In the genomic region with DNA sequence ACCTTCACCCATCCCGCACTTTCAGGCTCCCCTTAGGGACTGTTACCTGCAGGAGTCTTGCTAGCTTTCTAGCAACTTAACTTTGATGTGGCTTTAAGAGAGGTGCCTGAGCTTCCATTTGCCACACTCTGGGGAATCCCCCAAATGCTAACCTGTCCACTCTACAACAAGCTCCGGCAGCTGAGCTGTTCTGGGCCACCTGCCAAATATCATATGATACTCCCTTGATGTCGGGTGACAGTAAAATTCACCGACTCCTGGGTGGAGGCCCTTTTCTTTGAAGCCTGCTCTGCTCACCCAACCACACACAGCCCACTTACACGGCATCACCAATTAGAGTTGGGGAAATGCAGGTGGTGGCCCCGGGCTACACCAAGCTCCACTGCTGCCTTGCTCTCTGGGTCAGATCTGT, we compare ENCODE assay signal across 8 cellular contexts. TPM values are rescaled to one million over a fixed set of nuclear protein-coding genes. Genes with fewer than 3 reads are reported as not detected.
DNase-seq lines count a peak whose midpoint lies in the region; ATAC-seq and TF ChIP-seq lines count a peak whose summit lies in the region.

No MANE protein-coding gene starts in this region.

- POLR2A ChIA-PET in HEK293T (lab: Yijun Ruan, JAX): no interaction called here

- ATAC-seq in GM18868 (IDR thresholded peaks at IDR 0.05; ENCODE audit: unreplicated experiment) (peak; percentile 89), left colon (peak; percentile 88), HG03571 (IDR thresholded peaks at IDR 0.05; ENCODE audit: unreplicated experiment) (no peak)
- peak; percentile 95 for ATAC-seq in stimulated activated naive CD8-positive, alpha-beta T cell treated with anti-CD3 and anti-CD28 coated beads, Interleukin-15, Interleukin-2, amounts not matched to agents 100 U/mL and 50 U/mL, for 24 hours

- CTCF ChIA-PET in HEK293T (lab: Yijun Ruan, JAX): interaction anchor here (0.6 to 1.3 kb wide), 2 partner anchors 14 to 563 kb away, joined by 3 to 4 read pairs; no protein-coding TSS in a partner anchor

- intact Hi-C loops in left colon (cut with DNase I, micrococcal nuclease): no loop called here

- DNase-seq in NCI-H2171 treated with DMSO at 0.1 percent for 48 hours (lab: John Stamatoyannopoulos, UW): peak; percentile 88
- peak; percentile 75 for DNase-seq in activated CD8-positive, alpha-beta memory T cell treated with anti-CD3 and anti-CD28 coated beads, Interleukin-2, amount 50 U/mL, for 4 hours
- DNase-seq in left colon: peak; percentile 34 to 54
- DNase-seq in stimulated activated naive CD8-positive, alpha-beta T cell treated with anti-CD3 and anti-CD28 coated beads, Interleukin-15, Interleukin-2, amounts not matched to agents 100 U/mL and 50 U/mL, for 24 hours: peak; percentile 71
- no peak for DNase-seq in HEK293T (ENCODE audit: extremely low spot score)
- no peak for DNase-seq in C1 segment of cervical spinal cord (lab: John Stamatoyannopoulos, UW)

TF ChIP-seq in HEK293T, 16 proteins besides CTCF, POLR2A, EP300 and RAD21:
- TF ChIP-seq ELF4 (IDR thresholded peaks at IDR 0.05) (no peak), CTBP1 (IDR thresholded peaks at IDR 0.05; ENCODE audit: borderline replicate concordance) (no peak), L3MBTL2 (conservative IDR thresholded peaks at IDR 0.05) (no peak), ARNT (IDR thresholded peaks at IDR 0.05) (no peak), SUZ12 (IDR thresholded peaks at IDR 0.05) (no peak), SP1 (IDR thresholded peaks at IDR 0.05) (no peak), FOXM1 (IDR thresholded peaks at IDR 0.05; ENCODE audit: borderline replicate concordance) (no peak), TARDBP (IDR thresholded peaks at IDR 0.05) (no peak), FOXK2 (IDR thresholded peaks at IDR 0.05) (no peak), NFRKB (IDR thresholded peaks at IDR 0.05) (no peak), FOXA1 (IDR thresholded peaks at IDR 0.05) (no peak), BHLHE40 (IDR thresholded peaks at IDR 0.05; ENCODE audit: borderline replicate concordance) (no peak), HDGF (IDR thresholded peaks at IDR 0.05; ENCODE audit: borderline replicate concordance) (no peak), LEF1 (IDR thresholded peaks at IDR 0.05; ENCODE audit: borderline replicate concordance) (no peak), ZNF384 (IDR thresholded peaks at IDR 0.05) (no peak)
- TF ChIP-seq, protein P1, sequence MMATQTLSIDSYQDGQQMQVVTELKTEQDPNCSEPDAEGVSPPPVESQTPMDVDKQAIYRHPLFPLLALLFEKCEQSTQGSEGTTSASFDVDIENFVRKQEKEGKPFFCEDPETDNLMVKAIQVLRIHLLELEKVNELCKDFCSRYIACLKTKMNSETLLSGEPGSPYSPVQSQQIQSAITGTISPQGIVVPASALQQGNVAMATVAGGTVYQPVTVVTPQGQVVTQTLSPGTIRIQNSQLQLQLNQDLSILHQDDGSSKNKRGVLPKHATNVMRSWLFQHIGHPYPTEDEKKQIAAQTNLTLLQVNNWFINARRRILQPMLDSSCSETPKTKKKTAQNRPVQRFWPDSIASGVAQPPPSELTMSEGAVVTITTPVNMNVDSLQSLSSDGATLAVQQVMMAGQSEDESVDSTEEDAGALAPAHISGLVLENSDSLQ (IDR thresholded peaks at IDR 0.05): no peak
TF ChIP-seq in HEK293T: peak in this region for 0.

RNA-seq across cellular contexts. Expression of gene XCR1, which starts 38.0 kb away (rescaled TPM):
- total RNA-seq in left colon: under 1 TPM in 1 of 2 donors, not detected in 1; 0.64 TPM

Comparison
In these comparisons a context has a peak if more than half of its experiments do, and no peak if none do; other contexts are left out.
1. DNase-seq: peak in NCI-H2171 treated with DMSO at 0.1 percent for 48 hours (single experiment), activated CD8-positive, alpha-beta memory T cell treated with anti-CD3 and anti-CD28 coated beads, Interleukin-2, amount 50 U/mL, for 4 hours (single experiment), left colon (2 of 2) and stimulated activated naive CD8-positive, alpha-beta T cell treated with anti-CD3 and anti-CD28 coated beads, Interleukin-15, Interleukin-2, amounts not matched to agents 100 U/mL and 50 U/mL, for 24 hours (single experiment); none in HEK293T (single experiment) and C1 segment of cervical spinal cord (0 of 14).